Comparison of ENCODE assay signal across 28 cellular contexts in genomic region chr16:79757968-79758367, GRCh38.
"Had no signal": no experiment of that assay in that cellular context is flagged by ENCODE, and none has a peak within 500 bp of the region (broad histone marks: within the 10 kb centered on the region; RNA-seq: fewer than 3 reads in every experiment).

No MANE protein-coding gene starts in this region.

- H3K4me1 ChIP-seq: pancreas, prostate gland, upper lobe of right lung had no signal

- H3K4me3 Mint-ChIP-seq: activated CD8-positive, alpha-beta memory T cell treated with anti-CD3 and anti-CD28 coated beads, Interleukin-2, amount 10 ng/mL, durations not matched to agents 7 days and 5 days; activated naive CD4-positive, alpha-beta T cell treated with anti-CD3 and anti-CD28 coated beads, Interleukin-2, amount 10 ng/mL, durations not matched to agents 7 days and 5 days; activated naive CD8-positive, alpha-beta T cell treated with anti-CD3 and anti-CD28 coated beads, Interleukin-2, amount 10 ng/mL, durations not matched to agents 7 days and 5 days; dendritic cell treated with granulocyte-macrophage colony-stimulating factor and Interleukin-4, amounts not matched to agents 40 ng/mL and 50 ng/mL, for 4 days; endodermal cell; immature natural killer cell; mesothelial cell of epicardium; WTC11 had no signal

- H3K27me3 Mint-ChIP-seq: dendritic cell treated with granulocyte-macrophage colony-stimulating factor and Interleukin-4, amounts not matched to agents 40 ng/mL and 50 ng/mL, for 4 days had no signal

- H3K4me1 Mint-ChIP-seq: naive B cell had no signal

- H3K4me3 ChIP-seq: pancreas, prostate gland, skin epidermis, stomach, tibial artery, upper lobe of right lung had no signal

- H3K36me3 ChIP-seq: pancreas, prostate gland, stomach, tibial artery, upper lobe of right lung had no signal

- H3K27ac ChIP-seq: pancreas, stomach, tibial artery, upper lobe of right lung had no signal

- DNase-seq: activated CD4-positive, alpha-beta T cell treated with anti-CD3 and anti-CD28 coated beads for 1 hour; activated CD4-positive, alpha-beta T cell treated with anti-CD3 and anti-CD28 coated beads, Interleukin-2, amount 50 U/mL, for 48 hours; activated CD8-positive, alpha-beta memory T cell treated with anti-CD3 and anti-CD28 coated beads, Interleukin-2, amount 10 ng/mL, durations not matched to agents 7 days and 5 days; activated gamma-delta T cell; activated naive CD4-positive, alpha-beta T cell treated with anti-CD3 and anti-CD28 coated beads, Interleukin-2, amount 10 ng/mL, durations not matched to agents 7 days and 5 days; activated naive CD8-positive, alpha-beta T cell treated with anti-CD3 and anti-CD28 coated beads, Interleukin-2, amount 10 ng/mL, durations not matched to agents 7 days and 5 days; amniotic stem cell; central memory CD4-positive, alpha-beta T cell; endodermal cell; foreskin fibroblast; head of caudate nucleus; hypothalamus; immature natural killer cell; naive B cell; nucleus accumbens; pancreas; retina; stimulated activated CD4-positive, alpha-beta T cell treated with anti-CD3 and anti-CD28 coated beads, Interleukin-12 subunit alpha, Interleukin-12 subunit beta, amount 100 ng/mL, for 4 hours; stimulated activated CD4-positive, alpha-beta T cell treated with anti-CD3 and anti-CD28 coated beads, Interleukin-4, amount 100 ng/mL, for 1 hour; stomach; tibial artery; upper lobe of right lung had no signal

- H3K27me3 ChIP-seq: pancreas, stomach, tibial artery, upper lobe of right lung had no signal

- H3K27ac Mint-ChIP-seq: activated CD8-positive, alpha-beta memory T cell treated with anti-CD3 and anti-CD28 coated beads, Interleukin-2, amount 10 ng/mL, durations not matched to agents 7 days and 5 days; activated naive CD4-positive, alpha-beta T cell treated with anti-CD3 and anti-CD28 coated beads, Interleukin-2, amount 10 ng/mL, durations not matched to agents 7 days and 5 days; activated naive CD8-positive, alpha-beta T cell treated with anti-CD3 and anti-CD28 coated beads, Interleukin-2, amount 10 ng/mL, durations not matched to agents 7 days and 5 days; dendritic cell treated with granulocyte-macrophage colony-stimulating factor and Interleukin-4, amounts not matched to agents 40 ng/mL and 50 ng/mL, for 4 days; endodermal cell; immature natural killer cell; mesothelial cell of epicardium; naive B cell; WTC11 had no signal

- H3K36me3 Mint-ChIP-seq: activated CD8-positive, alpha-beta memory T cell treated with anti-CD3 and anti-CD28 coated beads, Interleukin-2, amount 10 ng/mL, durations not matched to agents 7 days and 5 days; activated naive CD4-positive, alpha-beta T cell treated with anti-CD3 and anti-CD28 coated beads, Interleukin-2, amount 10 ng/mL, durations not matched to agents 7 days and 5 days; activated naive CD8-positive, alpha-beta T cell treated with anti-CD3 and anti-CD28 coated beads, Interleukin-2, amount 10 ng/mL, durations not matched to agents 7 days and 5 days; mesothelial cell of epicardium; naive B cell; WTC11 had no signal

- ATAC-seq: activated CD8-positive, alpha-beta memory T cell treated with anti-CD3 and anti-CD28 coated beads, Interleukin-2, amount 10 ng/mL, durations not matched to agents 7 days and 5 days; pancreas; sciatic nerve; upper lobe of right lung had no signal

- H3K9me3 Mint-ChIP-seq: activated naive CD4-positive, alpha-beta T cell treated with anti-CD3 and anti-CD28 coated beads, Interleukin-2, amount 10 ng/mL, durations not matched to agents 7 days and 5 days; dendritic cell treated with granulocyte-macrophage colony-stimulating factor and Interleukin-4, amounts not matched to agents 40 ng/mL and 50 ng/mL, for 4 days; endodermal cell; immature natural killer cell; mesothelial cell of epicardium had no signal

- H3K9me3 ChIP-seq: pancreas, prostate gland, stomach, tibial artery, upper lobe of right lung had no signal
